Comparison of ENCODE assay signal across 18 cellular contexts in the genomic region with DNA sequence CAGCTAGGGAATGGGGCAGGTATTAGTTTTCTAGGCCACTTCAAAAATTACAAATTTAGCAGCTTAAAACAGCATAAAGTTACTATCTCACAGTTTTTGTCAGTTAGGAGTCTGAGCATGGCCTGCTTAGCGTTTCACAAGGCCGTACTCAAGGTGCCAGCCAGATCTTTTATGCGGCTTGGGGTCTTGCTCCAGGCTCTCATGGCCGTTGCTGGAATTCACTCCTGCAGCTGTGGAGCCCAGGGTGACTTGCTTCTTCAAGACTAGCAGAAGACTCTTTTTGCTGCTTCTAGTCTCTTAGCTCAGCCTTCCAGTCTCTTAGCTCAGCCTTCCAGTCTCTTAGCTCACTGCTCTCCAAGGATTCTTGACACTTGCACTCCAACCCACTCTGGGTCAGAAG.
"Had no signal": no experiment of that assay in that cellular context is flagged by ENCODE, and none has a peak within 500 bp of the region (broad histone marks: within the 10 kb centered on the region; RNA-seq: fewer than 3 reads in every experiment).

No MANE protein-coding gene starts in this region.

- H3K79me2 ChIP-seq: hepatocyte had no signal

- H3K36me3 ChIP-seq: gastroesophageal sphincter, heart left ventricle, left lung, lower lobe of right lung had no signal

- H3K27ac ChIP-seq: epithelial cell of prostate, foreskin keratinocyte, gastroesophageal sphincter, heart left ventricle, hepatocyte, left lung, lower lobe of right lung had no signal

- H3K4me2 ChIP-seq: hepatocyte had no signal

- DNase-seq: cortex of kidney; effector CD8-positive, alpha-beta T cell; effector memory CD8-positive, alpha-beta T cell; erythroblast; foreskin keratinocyte; heart left ventricle; hypothalamus; immature natural killer cell; left cardiac atrium; left lung; left ventricle myocardium superior; lower lobe of right lung; mesenchymal stem cell; mucosa of descending colon; naive B cell had no signal

- H3K4me1 ChIP-seq: foreskin keratinocyte, lower lobe of right lung had no signal

- H3K4me3 ChIP-seq: gastroesophageal sphincter, heart left ventricle, hepatocyte, left lung, lower lobe of right lung, mucosa of descending colon had no signal

- H3K9me3 ChIP-seq: gastroesophageal sphincter, heart left ventricle, left lung, lower lobe of right lung, mucosa of descending colon had no signal

- H3K27me3 ChIP-seq: foreskin keratinocyte, gastroesophageal sphincter, heart left ventricle, hepatocyte, left lung had no signal
